In genomic region chr5:55675119-55675518, GRCh38 we compare ENCODE assay signal across 21 cellular contexts. TPM values are rescaled to one million over a fixed set of nuclear protein-coding genes. Genes with fewer than 3 reads are reported as not detected.
DNase-seq lines count a peak whose midpoint lies in the region; ATAC-seq, FAIRE-seq and TF ChIP-seq lines count a peak whose summit lies in the region.
"Had no signal": no experiment of that assay in that cellular context is flagged by ENCODE, and none has a peak within 500 bp of the region (broad histone marks: within the 10 kb centered on the region; RNA-seq: fewer than 3 reads in every experiment).

No MANE protein-coding gene starts in this region.

- peak; percentile 61 for ATAC-seq in SK-N-SH treated with all-trans-retinoic acid at 6 μM for 48 hours
- ATAC-seq in pancreas = no peak
- no peak for ATAC-seq in HG03196 (IDR thresholded peaks at IDR 0.05; ENCODE audit: unreplicated experiment)
- no peak for ATAC-seq in HG03354 (IDR thresholded peaks at IDR 0.05; ENCODE audit: poor library complexity, severe bottlenecking, unreplicated experiment)
- no peak for ATAC-seq in activated naive CD4-positive, alpha-beta T cell treated with anti-CD3 and anti-CD28 coated beads, Interleukin-2, amount 50 U/mL, for 72 hours
- ATAC-seq: activated T-cell treated with anti-CD3 and anti-CD28 coated beads, Interleukin-2, amount 50 U/mL, for 72 hours had no signal

- no peaks in the 10 kb centered on the region for H3K36me3 ChIP-seq in pancreas
- H3K36me3 ChIP-seq: right atrium auricular region, SJCRH30 had no signal

- DNase-seq in AG20443 (ENCODE audit: low spot score) (peak; percentile 22), fibroblast of gingiva (ENCODE audit: low read depth) (peak; percentile 69), pancreas (no peak)
- DNase-seq in activated naive CD4-positive, alpha-beta T cell treated with Interleukin-2 at 50 U/mL for 16 hours = no peak
- no peak for DNase-seq in activated naive CD4-positive, alpha-beta T cell treated with anti-CD3 and anti-CD28 coated beads, Interleukin-2, amount 50 U/mL, for 72 hours (ENCODE audit: low spot score in 2 of 2)
- DNase-seq: activated naive CD8-positive, alpha-beta T cell treated with anti-CD3 and anti-CD28 coated beads, Interleukin-2, amount 10 ng/mL, durations not matched to agents 7 days and 5 days; activated T-cell treated with anti-CD3 and anti-CD28 coated beads, Interleukin-2, amount 50 U/mL, for 72 hours; KG1; kidney glomerular epithelial cell; midbrain; NCI-H1048; NCI-H2081; NCI-H524; SJCRH30; stimulated activated CD4-positive, alpha-beta T cell treated with anti-CD3 and anti-CD28 coated beads, Interleukin-1b, Interleukin-23, amount 100 ng/mL, for 48 hours had no signal

- no peaks in the 10 kb centered on the region for H3K9me3 Mint-ChIP-seq in activated naive CD4-positive, alpha-beta T cell treated with anti-CD3 and anti-CD28 coated beads, Interleukin-2, amount 50 U/mL, for 72 hours
- H3K9me3 Mint-ChIP-seq: activated T-cell treated with anti-CD3 and anti-CD28 coated beads, Interleukin-2, amount 50 U/mL, for 72 hours; stimulated activated naive CD8-positive, alpha-beta T cell treated with anti-CD3 and anti-CD28 coated beads, Interleukin-15, Interleukin-2, amounts not matched to agents 100 ng/mL and 50 ng/mL, for 24 hours had no signal

- H3K27ac ChIP-seq in pancreas = no peak overlapping the region
- H3K27ac ChIP-seq: SJCRH30 had no signal

- H3K9me3 ChIP-seq in pancreas = no peaks in the 10 kb centered on the region
- H3K9me3 ChIP-seq: right atrium auricular region, SJCRH30 had no signal

- H3K4me3 ChIP-seq in pancreas = no peak overlapping the region
- H3K4me3 ChIP-seq: right atrium auricular region, SJCRH30 had no signal

- no peak for TF ChIP-seq CTCF in pancreas (IDR thresholded peaks at IDR 0.05)

- no peaks in the 10 kb centered on the region for H3K4me1 ChIP-seq in pancreas

- intact Hi-C loops in pancreas (cut with DNase I) = no loop called here

- peaks cover 0 to 6% of the 10 kb centered on the region in 2 donors for H3K36me3 Mint-ChIP-seq in activated naive CD4-positive, alpha-beta T cell treated with anti-CD3 and anti-CD28 coated beads, Interleukin-2, amount 50 U/mL, for 72 hours

- WGBS in pancreas, 2 donors = 3 to 8% methylated on average over 1 of the region's 1 CpG

- FAIRE-seq in pancreas (lab: Jason Lieb, UNC) = peak; percentile 63
- FAIRE-seq: urothelium cell line had no signal

- no peaks in the 10 kb centered on the region for H3K27me3 ChIP-seq in pancreas
- H3K27me3 ChIP-seq: right atrium auricular region, SJCRH30 had no signal

- no peak overlapping the region for H3K27ac Mint-ChIP-seq in activated naive CD4-positive, alpha-beta T cell treated with anti-CD3 and anti-CD28 coated beads, Interleukin-2, amount 50 U/mL, for 72 hours
- H3K27ac Mint-ChIP-seq: activated naive CD8-positive, alpha-beta T cell treated with anti-CD3 and anti-CD28 coated beads, Interleukin-2, amount 10 ng/mL, durations not matched to agents 7 days and 5 days; activated T-cell treated with anti-CD3 and anti-CD28 coated beads, Interleukin-2, amount 50 U/mL, for 72 hours; stimulated activated naive CD8-positive, alpha-beta T cell treated with anti-CD3 and anti-CD28 coated beads, Interleukin-15, Interleukin-2, amounts not matched to agents 100 ng/mL and 50 ng/mL, for 24 hours had no signal

TF ChIP-seq in SK-N-SH treated with all-trans-retinoic acid at 6 μM for 48 hours, 23 proteins besides CTCF, POLR2A, EP300 and RAD21:
- TF ChIP-seq TOX (CRISPR knock-in tag; IDR thresholded peaks at IDR 0.05; ENCODE audit: borderline replicate concordance) (no peak), CREB5 (CRISPR knock-in tag; IDR thresholded peaks at IDR 0.05; ENCODE audit: low read depth) (no peak)

RNA-seq across cellular contexts. Expression of gene SLC38A9, which starts 37.0 kb away (rescaled TPM):
- total RNA-seq in pancreas = 10 to 100 TPM; 14.8 to 27.1 (median 20.0) TPM
- polyA plus RNA-seq in pancreas = 10 to 100 TPM in 1 of 2 donors, 1 to 10 TPM in 1; 9.7 to 11.6 TPM
- 10 to 100 TPM; 17.9 to 19.5 TPM for total RNA-seq in activated naive CD4-positive, alpha-beta T cell treated with anti-CD3 and anti-CD28 coated beads, Interleukin-2, amount 50 U/mL, for 72 hours

Comparison
In these comparisons a context has a peak if more than half of its experiments do, and no peak if none do; other contexts are left out.
1. DNase-seq: peak in AG20443 (single experiment) and fibroblast of gingiva (single experiment); none in pancreas (0 of 6), activated naive CD4-positive, alpha-beta T cell treated with Interleukin-2 at 50 U/mL for 16 hours (single experiment) and activated naive CD4-positive, alpha-beta T cell treated with anti-CD3 and anti-CD28 coated beads, Interleukin-2, amount 50 U/mL, for 72 hours (0 of 2).